In the genomic region with DNA sequence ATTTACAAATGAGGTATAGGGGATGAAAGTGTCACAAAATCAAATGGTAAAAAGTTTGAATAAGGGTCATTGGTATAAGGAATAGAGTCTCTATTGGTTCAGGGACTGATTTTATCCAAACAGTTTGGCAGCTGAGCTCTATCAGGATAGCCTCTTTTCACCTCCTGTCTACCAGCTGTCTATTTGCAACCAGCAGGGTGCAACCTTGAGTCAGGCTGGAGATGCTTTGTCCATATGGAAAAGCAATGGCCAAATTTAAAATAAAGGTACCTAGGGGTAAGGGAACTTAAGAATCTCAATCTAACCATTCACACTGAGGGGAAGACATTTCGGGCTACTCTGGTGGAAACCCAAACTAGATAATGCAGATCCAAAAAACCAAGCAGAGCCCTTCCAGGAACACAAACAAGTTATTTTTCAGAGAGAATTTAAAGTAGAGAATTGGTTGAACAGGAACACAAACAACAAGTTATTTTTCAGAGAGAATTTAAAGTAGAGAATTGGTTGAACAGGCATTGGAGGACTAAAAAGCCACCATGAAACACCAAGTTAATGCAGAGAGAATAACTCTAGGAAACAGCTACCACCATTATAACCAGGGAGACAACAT, we compare ENCODE assay signal across 10 cellular contexts. TPM values are rescaled to one million over a fixed set of nuclear protein-coding genes. Genes with fewer than 3 reads are reported as not detected.
DNase-seq lines count a peak whose midpoint lies in the region; ATAC-seq, FAIRE-seq and TF ChIP-seq lines count a peak whose summit lies in the region.
"Had no signal": no experiment of that assay in that cellular context is flagged by ENCODE, and none has a peak within 500 bp of the region (broad histone marks: within the 10 kb centered on the region; RNA-seq: fewer than 3 reads in every experiment).

No MANE protein-coding gene starts in this region.

- DNase-seq in GM10248 (ENCODE audit: extremely low spot score) = no peak
- DNase-seq in LoVo (ENCODE audit: low spot score) = peak; percentile 7
- DNase-seq in astrocyte (ENCODE audit: low read depth) = no peak
- peak; percentile 50 for DNase-seq in nephron progenitor cell
- no peak for DNase-seq in OCI-M2 (lab: John Stamatoyannopoulos, UW; ENCODE audit: unreplicated experiment)
- no peak for DNase-seq in activated naive CD4-positive, alpha-beta T cell treated with anti-CD3 and anti-CD28 coated beads, Interleukin-2, amount 10 ng/mL, durations not matched to agents 7 days and 5 days

- no peaks in the 10 kb centered on the region for H3K9me3 ChIP-seq in astrocyte (ENCODE audit: insufficient read depth, low read depth, low read length)

- H3K4me3 Mint-ChIP-seq in astrocyte (ENCODE audit: unreplicated experiment) (no peak overlapping the region), nephron progenitor cell (no peak overlapping the region)
- no peak overlapping the region for H3K4me3 Mint-ChIP-seq in activated naive CD4-positive, alpha-beta T cell treated with anti-CD3 and anti-CD28 coated beads, Interleukin-2, amount 10 ng/mL, durations not matched to agents 7 days and 5 days

- H3K27ac ChIP-seq in astrocyte (ENCODE audit: low read depth, low read length) = no peak overlapping the region

- H3K4me1 Mint-ChIP-seq in astrocyte (ENCODE audit: low read depth, unreplicated experiment) (no peaks in the 10 kb centered on the region), nephron progenitor cell (no peaks in the 10 kb centered on the region)
- no peaks in the 10 kb centered on the region for H3K4me1 Mint-ChIP-seq in activated naive CD4-positive, alpha-beta T cell treated with anti-CD3 and anti-CD28 coated beads, Interleukin-2, amount 10 ng/mL, durations not matched to agents 7 days and 5 days

- no peak for ATAC-seq in GM21360 (IDR thresholded peaks at IDR 0.05; ENCODE audit: unreplicated experiment)
- ATAC-seq in GM21529 (IDR thresholded peaks at IDR 0.05; ENCODE audit: unreplicated experiment) = no peak

- H3K27me3 ChIP-seq in astrocyte (ENCODE audit: insufficient read depth, low read length) = no peaks in the 10 kb centered on the region

- no peak overlapping the region for H2AFZ ChIP-seq in astrocyte (ENCODE audit: low read depth, low read length)

- peak; percentile 15 for TF ChIP-seq CTCF in GM10248 (IDR thresholded peaks at IDR 0.05; ENCODE audit: control extremely low read depth, extremely low read depth, low read depth, missing control alignments)
- TF ChIP-seq CTCF in astrocyte (IDR thresholded peaks at IDR 0.05; ENCODE audit: insufficient read depth, low read depth, low read length) = peak; percentile 39
- peak; percentile 76 for TF ChIP-seq CTCF in nephron progenitor cell (IDR thresholded peaks at IDR 0.05)

- FAIRE-seq in astrocyte (lab: Jason Lieb, UNC) = no peak

- no peaks in the 10 kb centered on the region for H4K20me1 ChIP-seq in astrocyte (ENCODE audit: insufficient read depth, low read length)

- H3K9ac ChIP-seq in astrocyte (ENCODE audit: low read length) = no peak overlapping the region

- H3K36me3 Mint-ChIP-seq in astrocyte (ENCODE audit: low read depth, unreplicated experiment) (no peaks in the 10 kb centered on the region), nephron progenitor cell (ENCODE audit: low read depth) (no peaks in the 10 kb centered on the region)
- no peaks in the 10 kb centered on the region for H3K36me3 Mint-ChIP-seq in activated naive CD4-positive, alpha-beta T cell treated with anti-CD3 and anti-CD28 coated beads, Interleukin-2, amount 10 ng/mL, durations not matched to agents 7 days and 5 days

- H3K36me3 ChIP-seq in astrocyte (ENCODE audit: insufficient read depth, low read length) = no peaks in the 10 kb centered on the region

- no peak overlapping the region for H3K4me2 ChIP-seq in astrocyte (ENCODE audit: low read length)

- POLR2A ChIA-PET in GM10248 (lab: Yijun Ruan, JAX) = no interaction called here

- H3K4me3 ChIP-seq in astrocyte (ENCODE audit: insufficient read depth, low read depth, low read length) = no peak overlapping the region
- H3K4me3 ChIP-seq: lung had no signal

- no peak overlapping the region for H3K27ac Mint-ChIP-seq in astrocyte (ENCODE audit: unreplicated experiment)
- no peak overlapping the region for H3K27ac Mint-ChIP-seq in nephron progenitor cell
- no peak overlapping the region for H3K27ac Mint-ChIP-seq in activated naive CD4-positive, alpha-beta T cell treated with anti-CD3 and anti-CD28 coated beads, Interleukin-2, amount 10 ng/mL, durations not matched to agents 7 days and 5 days

- CTCF ChIA-PET in GM10248 (lab: Yijun Ruan, JAX) = no interaction called here
- CTCF ChIA-PET in activated naive CD4-positive, alpha-beta T cell treated with anti-CD3 and anti-CD28 coated beads, Interleukin-2, amount 10 ng/mL, durations not matched to agents 7 days and 5 days (lab: Charles Lee) = interaction anchor here (1.0 to 1.5 kb wide), 2 partner anchors 8 to 124 kb away, joined by 3 read pairs; no protein-coding TSS in a partner anchor

- H3K9me3 Mint-ChIP-seq in astrocyte (ENCODE audit: unreplicated experiment) (no peaks in the 10 kb centered on the region), nephron progenitor cell (no peaks in the 10 kb centered on the region)
- no peaks in the 10 kb centered on the region for H3K9me3 Mint-ChIP-seq in activated naive CD4-positive, alpha-beta T cell treated with anti-CD3 and anti-CD28 coated beads, Interleukin-2, amount 10 ng/mL, durations not matched to agents 7 days and 5 days

- no peaks in the 10 kb centered on the region for H3K4me1 ChIP-seq in astrocyte (ENCODE audit: insufficient read depth, low read length)

- H3K79me2 ChIP-seq in astrocyte (ENCODE audit: insufficient read depth, low read length) = no peaks in the 10 kb centered on the region

- H3K27me3 Mint-ChIP-seq in astrocyte (ENCODE audit: low read depth, unreplicated experiment) (peaks cover 8% of the 10 kb centered on the region), nephron progenitor cell (ENCODE audit: low read depth, poor library complexity) (peaks cover 4% of the 10 kb centered on the region)
- H3K27me3 Mint-ChIP-seq in activated naive CD4-positive, alpha-beta T cell treated with anti-CD3 and anti-CD28 coated beads, Interleukin-2, amount 10 ng/mL, durations not matched to agents 7 days and 5 days = no peaks in the 10 kb centered on the region

RNA-seq across cellular contexts. Expression of gene CA10, which starts 12.6 kb away (rescaled TPM):
- total RNA-seq in astrocyte = 0.43 TPM in 1 of 2 replicates, not detected in the other
- total RNA-seq: subcutaneous adipose tissue had no signal

Comparison
In these comparisons a context has a peak if more than half of its experiments do, and no peak if none do; other contexts are left out.
1. DNase-seq: peak in LoVo (single experiment) and nephron progenitor cell (single experiment); none in GM10248 (single experiment), astrocyte (single experiment), OCI-M2 (single experiment) and activated naive CD4-positive, alpha-beta T cell treated with anti-CD3 and anti-CD28 coated beads, Interleukin-2, amount 10 ng/mL, durations not matched to agents 7 days and 5 days (single experiment).
2. CTCF ChIP-seq: peak in every context shown above with its lines; median percentile 76 in nephron progenitor cell; 39 in astrocyte; 15 in GM10248.